Comparison of ENCODE assay signal across 8 cellular contexts in the genomic region with DNA sequence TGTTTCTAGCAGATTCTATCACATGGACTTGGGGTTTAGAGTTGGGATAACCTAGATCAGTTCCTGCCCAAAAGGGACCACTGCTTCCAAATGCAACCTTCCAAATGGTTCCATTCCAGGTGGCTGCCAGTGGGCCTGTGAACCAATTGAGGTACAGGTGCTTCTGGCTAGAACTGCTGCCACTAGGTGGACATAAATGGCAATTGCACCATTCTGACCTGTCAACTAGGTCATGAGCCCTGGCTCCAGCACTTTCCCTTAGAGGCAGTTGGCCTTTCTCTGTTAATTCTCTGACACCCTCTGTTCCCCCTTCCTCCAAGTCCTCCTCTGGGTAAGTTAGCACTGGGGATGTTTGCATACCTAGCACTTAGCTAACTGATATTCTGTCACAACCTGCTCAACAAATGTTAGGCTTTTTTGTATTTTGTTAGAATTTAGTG. TPM values are rescaled to one million over a fixed set of nuclear protein-coding genes. Genes with fewer than 3 reads are reported as not detected.
A peak's percentile ranks its signal among the peaks of the same experiment; 100 is the strongest.
DNase-seq lines count a peak whose midpoint lies in the region; ATAC-seq, FAIRE-seq and TF ChIP-seq lines count a peak whose summit lies in the region.

No MANE protein-coding gene starts in this region.

- no peaks in the 10 kb centered on the region for H3K9me3 Mint-ChIP-seq in natural killer cell

- ATAC-seq in natural killer cell (peak; percentile 65 to 91 (median 89)), GM18517 (IDR thresholded peaks at IDR 0.05; ENCODE audit: unreplicated experiment) (no peak)

- H3K27me3 Mint-ChIP-seq in natural killer cell (ENCODE audit: low read depth in 2 of 2): peaks cover 9% of the 10 kb centered on the region in 2 donors

- H3K27ac ChIP-seq in colonic mucosa: no peak overlapping the region

- H3K27me3 ChIP-seq in colonic mucosa: no peaks in the 10 kb centered on the region

- H3K4me3 ChIP-seq in colonic mucosa: no peak overlapping the region

- no peaks in the 10 kb centered on the region for H3K4me1 ChIP-seq in colonic mucosa

- H3K36me3 Mint-ChIP-seq in natural killer cell: no peaks in the 10 kb centered on the region

- intact Hi-C loops in colonic mucosa (cut with DNase I) (no loop called here), natural killer cell (cut with micrococcal nuclease) (loop anchor here (1.0 kb wide), 1 partner anchor 31 kb away; no protein-coding TSS in a partner anchor)

- no peaks in the 10 kb centered on the region for H3K4me1 Mint-ChIP-seq in natural killer cell

- TF ChIP-seq CTCF in colonic mucosa (IDR thresholded peaks at IDR 0.05): peak; percentile 62
- peak; percentile 47 for TF ChIP-seq CTCF in natural killer cell (IDR thresholded peaks at IDR 0.05)

- H3K27ac Mint-ChIP-seq in natural killer cell: no peak overlapping the region

- DNase-seq in GM03348 (ENCODE audit: low spot score) (peak; percentile 13), HEK293T (ENCODE audit: extremely low spot score) (peak; percentile 72), NCI-H2171 (lab: John Stamatoyannopoulos, UW) (peak; percentile 46), colonic mucosa (peak; percentile 37), natural killer cell (no peak), urothelium cell line (ENCODE audit: low spot score) (peak; percentile 75)
- DNase-seq in activated CD4-positive, CD25-positive, alpha-beta regulatory T cell treated with anti-CD3 and anti-CD28 coated beads, Interleukin-2, amount 50 U/mL, for 16 hours (ENCODE audit: low read depth, low spot score): peak; percentile 6

- no peak overlapping the region for H3K4me3 Mint-ChIP-seq in natural killer cell

- CTCF ChIA-PET in HEK293T (lab: Yijun Ruan, JAX): interaction anchor here (1.2 kb wide), 1 partner anchor 10 kb away, joined by 3 read pairs; no protein-coding TSS in a partner anchor

- POLR2A ChIA-PET in HEK293T (lab: Yijun Ruan, JAX): no interaction called here

- peak; percentile 53 for FAIRE-seq in urothelium cell line (lab: Jason Lieb, UNC)

- H3K9me3 ChIP-seq in colonic mucosa: no peaks in the 10 kb centered on the region

- H3K36me3 ChIP-seq in colonic mucosa: no peaks in the 10 kb centered on the region

- H3K9ac ChIP-seq in colonic mucosa (ENCODE audit: low read depth in 2 of 2, low read length in 2 of 2): no peak overlapping the region

TF ChIP-seq in HEK293T, 16 proteins besides CTCF, POLR2A, EP300 and RAD21:
- TF ChIP-seq, protein P1, sequence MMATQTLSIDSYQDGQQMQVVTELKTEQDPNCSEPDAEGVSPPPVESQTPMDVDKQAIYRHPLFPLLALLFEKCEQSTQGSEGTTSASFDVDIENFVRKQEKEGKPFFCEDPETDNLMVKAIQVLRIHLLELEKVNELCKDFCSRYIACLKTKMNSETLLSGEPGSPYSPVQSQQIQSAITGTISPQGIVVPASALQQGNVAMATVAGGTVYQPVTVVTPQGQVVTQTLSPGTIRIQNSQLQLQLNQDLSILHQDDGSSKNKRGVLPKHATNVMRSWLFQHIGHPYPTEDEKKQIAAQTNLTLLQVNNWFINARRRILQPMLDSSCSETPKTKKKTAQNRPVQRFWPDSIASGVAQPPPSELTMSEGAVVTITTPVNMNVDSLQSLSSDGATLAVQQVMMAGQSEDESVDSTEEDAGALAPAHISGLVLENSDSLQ (IDR thresholded peaks at IDR 0.05): peak; percentile 21; the same call in 1 of the 2 replicates
- no peak for TF ChIP-seq FOXK2 (IDR thresholded peaks at IDR 0.05)

RNA-seq across cellular contexts. Expression of a gene that starts 16.6 kb away (rescaled TPM):
- total RNA-seq in colonic mucosa (under 1 TPM in 1 of 2 donors, not detected in 1; 0.22 TPM), natural killer cell (under 1 TPM; 0.47 to 0.75 (median 0.75) TPM)

RNA-seq across cellular contexts. Expression of a gene that starts 28.6 kb away (rescaled TPM):
- total RNA-seq in colonic mucosa: 100 to 1,000 TPM; 133 to 183 TPM
- 100 to 1,000 TPM in 2 of 3 donors, 10 to 100 TPM in 1; 89.9 to 107 (median 100) TPM for total RNA-seq in natural killer cell

RNA-seq across cellular contexts. Expression of a gene that starts 32.3 kb away (rescaled TPM):
- total RNA-seq in colonic mucosa: 10 to 100 TPM; 10.2 to 11.9 TPM
- 10 to 100 TPM; 26.6 to 35.1 (median 31.2) TPM for total RNA-seq in natural killer cell
